ENCODE assay signal across 7 cellular contexts in genomic region chr9:66701411-66702377, GRCh38.
DNase-seq lines count a peak whose midpoint lies in the region; ATAC-seq, FAIRE-seq and TF ChIP-seq lines count a peak whose summit lies in the region.
"Not testable (repeated sequence)": the region's sequence is repeated elsewhere in the genome, so short reads cannot be mapped to it uniquely, and the experiment has no call there.

No MANE protein-coding gene starts in this region.

- not testable (repeated sequence) for H4K20me1 ChIP-seq in HCT116 (ENCODE audit: insufficient read depth)

- POLR2A ChIA-PET in A549 (lab: Yijun Ruan, JAX); HCT116 (lab: Charles Lee); Panc1 (lab: Charles Lee): not testable (repeated sequence)

- not testable (repeated sequence) for FAIRE-seq in A549 (lab: Jason Lieb, UNC)

- H2BK15ac ChIP-seq in mesenchymal stem cell (ENCODE audit: low read depth, poor library complexity, severe bottlenecking): not testable (repeated sequence)

- not testable (repeated sequence) for H3K4me2 ChIP-seq in A549; HCT116 (ENCODE audit: low read length); mesenchymal stem cell (ENCODE audit: low read length, poor library complexity, severe bottlenecking)

- not testable (repeated sequence) for H3K23ac ChIP-seq in mesenchymal stem cell (ENCODE audit: low read length in 2 of 2)

- RAD21 ChIA-PET in HCT116 (lab: Charles Lee; ENCODE audit: low non-redundant PET in 1 of 2, low total read pairs in 2 of 2, uncharacterized antibody in 2 of 2, unreplicated experiment in 2 of 2): not testable (repeated sequence)

- not testable (repeated sequence) for H2BK120ac ChIP-seq in mesenchymal stem cell (ENCODE audit: low read depth, low read length)

- H3K9ac ChIP-seq in HCT116 (ENCODE audit: low read length); mesenchymal stem cell (ENCODE audit: low read length): not testable (repeated sequence)

- not testable (repeated sequence) for H3K27ac ChIP-seq in A549; HCT116 (ENCODE audit: low read depth, low read length); Panc1 (ENCODE audit: low read length)
- peak overlapping the region; percentile 59 for H3K27ac ChIP-seq in mesenchymal stem cell (ENCODE audit: low read length, poor library complexity, severe bottlenecking)

- CTCF ChIA-PET in A549 (lab: Yijun Ruan, JAX); HCT116 (lab: Charles Lee); Panc1 (lab: Charles Lee): not testable (repeated sequence)

- not testable (repeated sequence) for H2AK5ac ChIP-seq in mesenchymal stem cell (ENCODE audit: low read length, severe bottlenecking)

- BruUV-seq in HCT116 (replicated peaks; lab: Mats Ljungman, UMichigan): TSS peak; percentile 96
- not testable (repeated sequence) for BruUV-seq in Panc1 (replicated peaks; lab: Mats Ljungman, UMichigan)

- in situ Hi-C loops in Panc1 (cut with HindIII; ENCODE audit: low pct_unique_long_range_greater_than_20kb, low sequenced_read_pairs): not testable (repeated sequence)

- TF ChIP-seq RAD21 in A549 (conservative IDR thresholded peaks at IDR 0.05 in 1 of 2, IDR thresholded peaks at IDR 0.05 in 1 of 2); HCT116 (IDR thresholded peaks at IDR 0.05; ENCODE audit: low read depth): not testable (repeated sequence)

- not testable (repeated sequence) for H3K4me3 ChIP-seq in A549; HCT116 (replicated peaks in 1 of 2; ENCODE audit: low read depth in 1 of 2, low read length in 2 of 2); Panc1 (ENCODE audit: low read depth in 2 of 2, low read length in 2 of 2); mesenchymal stem cell (ENCODE audit: insufficient read depth in 1 of 2, low read depth in 1 of 2, low read length in 2 of 2)

- not testable (repeated sequence) for H2AFZ ChIP-seq in HCT116 (ENCODE audit: low read depth, low read length, poor library complexity, severe bottlenecking); mesenchymal stem cell (ENCODE audit: low read depth, low read length)

- 13% methylated on average over 1 of the region's 3 CpGs for WGBS in A549 (ENCODE audit: missing lambda C conversion rate)
- no CpG with 5 or more reads among the region's 3 CpGs for WGBS in mesenchymal stem cell

- ATAC-seq in A549 (peak; percentile 96), GM19043 (IDR thresholded peaks at IDR 0.05; ENCODE audit: low read depth, unreplicated experiment) (peak; percentile 56), HCT116 (peak; percentile 86), HG03135 (IDR thresholded peaks at IDR 0.05; ENCODE audit: unreplicated experiment) (peak; percentile 52), Panc1 (peak; percentile 78)
- peak; percentile 77 for ATAC-seq in activated T-helper 17 cell treated with anti-CD3 and anti-CD28 coated beads, Interleukin-2, amount 50 U/mL, for 72 hours (replicated peaks)

- not testable (repeated sequence) for TF ChIP-seq EP300 in A549 (IDR thresholded peaks at IDR 0.05)

- H3K36me3 Mint-ChIP-seq in activated T-helper 17 cell treated with anti-CD3 and anti-CD28 coated beads, Interleukin-2, amount 50 U/mL, for 72 hours (ENCODE audit: low read depth): not testable (repeated sequence)

- H3K4me1 Mint-ChIP-seq in activated T-helper 17 cell treated with anti-CD3 and anti-CD28 coated beads, Interleukin-2, amount 50 U/mL, for 72 hours: not testable (repeated sequence)

- not testable (repeated sequence) for DNase-seq in A549 (ENCODE audit: low read depth in 1 of 2, low spot score in 1 of 2); HCT116 (ENCODE audit: low read depth, low spot score); Panc1 (ENCODE audit: low read depth, low spot score); mesenchymal stem cell

- not testable (repeated sequence) for H3K27me3 ChIP-seq in HCT116 (ENCODE audit: insufficient read depth, low read length); Panc1 (ENCODE audit: control insufficient read depth, insufficient read depth, low read length); mesenchymal stem cell (ENCODE audit: control insufficient read depth in 1 of 2, insufficient read depth in 1 of 2, low read length in 2 of 2)

- not testable (repeated sequence) for H4K8ac ChIP-seq in mesenchymal stem cell (ENCODE audit: low read length)

- TF ChIP-seq CTCF in A549 (IDR thresholded peaks at IDR 0.05); HCT116 (IDR thresholded peaks at IDR 0.05 in 2 of 3, conservative IDR thresholded peaks at IDR 0.05 in 1 of 3; ENCODE audit: borderline replicate concordance in 1 of 3, insufficient read depth in 1 of 3, low read depth in 2 of 3, low read length in 2 of 3); Panc1 (IDR thresholded peaks at IDR 0.05): not testable (repeated sequence)

- H3K27ac Mint-ChIP-seq in activated T-helper 17 cell treated with anti-CD3 and anti-CD28 coated beads, Interleukin-2, amount 50 U/mL, for 72 hours: not testable (repeated sequence)

- H3K9me3 Mint-ChIP-seq in activated T-helper 17 cell treated with anti-CD3 and anti-CD28 coated beads, Interleukin-2, amount 50 U/mL, for 72 hours: not testable (repeated sequence)

- intact Hi-C loops in HCT116 (cut with micrococcal nuclease); Panc1 (cut with micrococcal nuclease; ENCODE audit: unreplicated experiment): not testable (repeated sequence)

- H3K4me1 ChIP-seq in A549; HCT116 (ENCODE audit: control insufficient read depth in 1 of 2, insufficient read depth in 2 of 2, low read length in 2 of 2); Panc1 (ENCODE audit: control insufficient read depth, insufficient read depth, low read length); mesenchymal stem cell (ENCODE audit: control insufficient read depth, insufficient read depth, low read depth, low read length): not testable (repeated sequence)

- not testable (repeated sequence) for H3K79me2 ChIP-seq in HCT116 (ENCODE audit: insufficient read depth, low read length)

- H3K4ac ChIP-seq in mesenchymal stem cell (ENCODE audit: low read depth in 1 of 2, low read length in 2 of 2): not testable (repeated sequence)

- not testable (repeated sequence) for H4K91ac ChIP-seq in mesenchymal stem cell (ENCODE audit: low read length)

- H2BK5ac ChIP-seq in mesenchymal stem cell (ENCODE audit: low read depth, low read length, poor library complexity, severe bottlenecking): not testable (repeated sequence)

- not testable (repeated sequence) for H3K9me3 ChIP-seq in A549; HCT116 (ENCODE audit: control insufficient read depth in 1 of 2, insufficient read depth in 1 of 2, low read depth in 1 of 2, low read length in 2 of 2); Panc1 (ENCODE audit: control insufficient read depth, insufficient read depth, low read depth, low read length); mesenchymal stem cell (ENCODE audit: control insufficient read depth, low read length)

- not testable (repeated sequence) for H3K36me3 ChIP-seq in HCT116 (ENCODE audit: control insufficient read depth in 1 of 2, insufficient read depth in 2 of 2, low read length in 2 of 2); Panc1 (ENCODE audit: control insufficient read depth, insufficient read depth, low read length); mesenchymal stem cell (ENCODE audit: control insufficient read depth in 1 of 2, insufficient read depth in 2 of 2, low read depth in 1 of 2, low read length in 2 of 2)

- H3K79me1 ChIP-seq in mesenchymal stem cell (replicated peaks; ENCODE audit: low read length, poor library complexity, severe bottlenecking): not testable (repeated sequence)

- H3K4me3 Mint-ChIP-seq in activated T-helper 17 cell treated with anti-CD3 and anti-CD28 coated beads, Interleukin-2, amount 50 U/mL, for 72 hours: not testable (repeated sequence)

- H3K14ac ChIP-seq in mesenchymal stem cell (ENCODE audit: low read length in 2 of 2): not testable (repeated sequence)

- TF ChIP-seq POLR2A in A549 (IDR thresholded peaks at IDR 0.05; ENCODE audit: low read length); HCT116 (IDR thresholded peaks at IDR 0.05; ENCODE audit: borderline replicate concordance, extremely low read depth, insufficient read depth, insufficient read length): not testable (repeated sequence)

- H3K9me2 ChIP-seq in HCT116 (ENCODE audit: insufficient read depth): not testable (repeated sequence)

- not testable (repeated sequence) for H3K18ac ChIP-seq in mesenchymal stem cell (ENCODE audit: low read depth in 1 of 2, low read length in 2 of 2)

- not testable (repeated sequence) for H2BK12ac ChIP-seq in mesenchymal stem cell (ENCODE audit: low read length in 2 of 2)

- not testable (repeated sequence) for H3K27me3 Mint-ChIP-seq in activated T-helper 17 cell treated with anti-CD3 and anti-CD28 coated beads, Interleukin-2, amount 50 U/mL, for 72 hours

TF ChIP-seq in HCT116, 20 proteins besides CTCF, POLR2A, EP300 and RAD21:
- peak; percentile 25; the same call in 1 of the 2 replicates for TF ChIP-seq SP1 (IDR thresholded peaks at IDR 0.05; ENCODE audit: low read depth)
